ENCODE assay signal across 12 cellular contexts in genomic region chr4:14701896-14702295, GRCh38.
"Had no signal": no experiment of that assay in that cellular context is flagged by ENCODE, and none has a peak within 500 bp of the region (broad histone marks: within the 10 kb centered on the region; RNA-seq: fewer than 3 reads in every experiment).

No MANE protein-coding gene starts in this region.

- H3K36me3 ChIP-seq: heart left ventricle, ovary, tibial nerve had no signal

- H3K27me3 ChIP-seq: heart left ventricle, ovary, tibial nerve had no signal

- DNase-seq: activated CD4-positive, alpha-beta T cell treated with anti-CD3 and anti-CD28 coated beads, Interleukin-2, amount 50 U/mL, for 1 hour; activated CD8-positive, alpha-beta memory T cell treated with anti-CD3 and anti-CD28 coated beads for 24 hours; activated naive CD4-positive, alpha-beta T cell; activated naive CD8-positive, alpha-beta T cell treated with anti-CD3 and anti-CD28 coated beads, Interleukin-2, amount 10 ng/mL, durations not matched to agents 7 days and 5 days; foreskin melanocyte; heart left ventricle; midbrain; ovary had no signal

- H3K4me3 ChIP-seq: heart left ventricle, ovary, tibial nerve had no signal

- H3K9me3 ChIP-seq: heart left ventricle, ovary, tibial nerve had no signal

- H3K27ac ChIP-seq: heart left ventricle, ovary, tibial nerve had no signal

- ATAC-seq: activated CD4-positive, CD25-positive, alpha-beta regulatory T cell treated with anti-CD3 and anti-CD28 coated beads, Interleukin-2, amount 50 U/mL, for 24 hours; esophagus mucosa; stimulated activated memory B cell treated with anti-CD40 and anti-IgM and Interleukin-4, amounts not matched to agents 10 μg/mL and 1 μg/mL and 100 μg/mL, for 72 hours had no signal
